In the genomic region with DNA sequence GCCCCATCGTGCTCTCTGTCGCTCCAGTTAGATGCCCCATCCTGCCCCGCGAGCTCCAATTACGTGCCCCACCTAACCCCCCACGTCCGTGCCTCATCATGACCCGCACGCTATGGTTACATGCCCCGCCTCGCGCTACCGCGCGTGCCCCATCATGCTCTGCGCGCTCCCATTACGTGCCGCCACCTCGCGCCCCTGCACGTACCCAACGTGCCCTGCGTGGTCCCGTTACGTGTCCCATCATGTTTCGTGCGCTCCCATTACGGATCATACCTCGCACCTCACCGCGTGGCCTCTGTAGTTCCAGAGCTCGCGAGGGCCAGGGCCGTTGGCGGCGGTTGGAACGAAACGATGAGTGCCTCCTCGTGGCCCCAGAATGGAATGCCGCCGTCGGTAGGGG, we compare ENCODE assay signal across 15 cellular contexts. TPM values are rescaled to one million over a fixed set of nuclear protein-coding genes. Genes with fewer than 3 reads are reported as not detected.
"Had no signal": no experiment of that assay in that cellular context is flagged by ENCODE, and none has a peak within 500 bp of the region (broad histone marks: within the 10 kb centered on the region; RNA-seq: fewer than 3 reads in every experiment).

Gene FKBP6 (plus strand): TSS at position 240 of the 400 bp plus-strand sequence. CDS start 268 bp downstream, outside the sequence.
Gene TRIM50 (minus strand): TSS at position 161 of the 400 bp plus-strand sequence. CDS start 3,295 bp downstream, outside the sequence.

RNA-seq across cellular contexts. Expression of gene FKBP6, which starts in this region (rescaled TPM):
- total RNA-seq: activated B cell treated with CpG ODN at 0.5 μM for 24 hours; activated CD4-positive, alpha-beta memory T cell treated with anti-CD3 and anti-CD28 coated beads for 36 hours; activated CD4-positive, alpha-beta T cell treated with anti-CD3 and anti-CD28 coated beads, Interleukin-2, amount 10 ng/mL, durations not matched to agents 24 days and 14 days; activated CD8-positive, alpha-beta memory T cell treated with anti-CD3 and anti-CD28 coated beads for 36 hours; activated CD8-positive, alpha-beta T cell treated with anti-CD3 and anti-CD28 coated beads for 36 hours; activated naive CD4-positive, alpha-beta T cell treated with anti-CD3 and anti-CD28 coated beads for 36 hours; activated naive CD4-positive, alpha-beta T cell treated with anti-CD3 and anti-CD28 coated beads, Interleukin-2, amount 50 U/mL, for 72 hours; activated naive CD8-positive, alpha-beta T cell treated with anti-CD3 and anti-CD28 coated beads for 36 hours; activated T-cell treated with anti-CD3 and anti-CD28 coated beads, Interleukin-2, amount 50 U/mL, for 4 hours; activated T-cell treated with anti-CD3 and anti-CD28 coated beads, Interleukin-2, amount 50 U/mL, for 72 hours; activated T-helper 1 cell treated with anti-CD3 and anti-CD28 coated beads, Interleukin-12 subunit alpha, Interleukin-12 subunit beta, Interleukin-2, Interleukin-4 antibody, amounts not matched to agents 30 ng/mL and 10 ng/mL and 1 ng/mL, durations not matched to agents 14 hours and 24 hours and 36 hours; activated T-helper 17 cell treated with anti-CD3 and anti-CD28 coated beads, Interleukin-2, amount 50 U/mL, for 72 hours; ascending aorta; bronchial epithelial cell; cardiac muscle cell had no signal
- polyA plus RNA-seq: cardiac muscle cell had no signal

RNA-seq across cellular contexts. Expression of gene TRIM50, which starts in this region (rescaled TPM):
- total RNA-seq: activated B cell treated with CpG ODN at 0.5 μM for 24 hours; activated CD4-positive, alpha-beta memory T cell treated with anti-CD3 and anti-CD28 coated beads for 36 hours; activated CD4-positive, alpha-beta T cell treated with anti-CD3 and anti-CD28 coated beads, Interleukin-2, amount 10 ng/mL, durations not matched to agents 24 days and 14 days; activated CD8-positive, alpha-beta memory T cell treated with anti-CD3 and anti-CD28 coated beads for 36 hours; activated CD8-positive, alpha-beta T cell treated with anti-CD3 and anti-CD28 coated beads for 36 hours; activated naive CD4-positive, alpha-beta T cell treated with anti-CD3 and anti-CD28 coated beads for 36 hours; activated naive CD8-positive, alpha-beta T cell treated with anti-CD3 and anti-CD28 coated beads for 36 hours; activated T-cell treated with anti-CD3 and anti-CD28 coated beads, Interleukin-2, amount 50 U/mL, for 4 hours; activated T-cell treated with anti-CD3 and anti-CD28 coated beads, Interleukin-2, amount 50 U/mL, for 72 hours; activated T-helper 1 cell treated with anti-CD3 and anti-CD28 coated beads, Interleukin-12 subunit alpha, Interleukin-12 subunit beta, Interleukin-2, Interleukin-4 antibody, amounts not matched to agents 30 ng/mL and 10 ng/mL and 1 ng/mL, durations not matched to agents 14 hours and 24 hours and 36 hours; activated T-helper 17 cell treated with anti-CD3 and anti-CD28 coated beads, Interleukin-2, amount 50 U/mL, for 72 hours; ascending aorta; bronchial epithelial cell; cardiac muscle cell had no signal
- polyA plus RNA-seq: cardiac muscle cell had no signal
